Comparison of ENCODE assay signal across 1 cellular context in the genomic region with DNA sequence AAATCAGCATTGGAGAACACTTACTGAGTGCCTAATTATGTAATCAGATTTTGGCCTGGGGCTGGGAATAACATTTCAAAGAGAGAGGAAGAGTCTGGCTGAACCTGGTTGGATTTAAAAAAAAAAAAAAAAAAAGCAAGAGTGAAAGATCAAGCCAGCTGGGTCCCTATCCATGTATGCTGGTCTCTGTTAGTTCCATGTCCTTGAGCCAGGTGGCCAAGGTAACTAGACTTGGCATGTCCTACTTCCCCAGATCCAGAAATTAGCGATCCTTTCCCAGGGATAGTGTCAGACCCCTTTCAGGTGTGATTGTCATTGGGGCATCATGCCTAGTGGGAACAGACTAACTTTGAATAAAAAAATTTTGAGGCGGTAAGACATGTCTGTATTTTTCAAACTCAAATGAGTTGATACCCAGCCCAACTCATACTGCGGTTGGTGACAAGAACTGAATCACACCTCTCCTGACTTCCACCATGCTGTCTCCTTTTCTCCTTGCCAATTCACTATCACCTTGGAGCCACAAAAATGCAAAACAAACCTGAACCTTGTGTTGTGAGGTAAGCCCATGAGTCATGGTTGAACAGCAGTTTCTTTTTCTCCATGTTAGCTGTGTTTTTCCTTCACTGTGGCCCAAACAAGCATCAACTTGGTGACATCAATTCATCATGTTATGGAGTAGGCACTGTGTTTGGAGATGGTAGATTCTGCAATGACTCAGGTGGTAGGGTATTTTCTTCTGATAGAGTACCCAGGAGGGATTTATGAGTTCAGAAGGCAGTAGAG.
TF ChIP-seq lines count a peak whose summit lies in the region.

No MANE protein-coding gene starts in this region.

TF ChIP-seq in H1, 55 proteins besides CTCF, POLR2A, EP300 and RAD21 (continued from another document):
- TF ChIP-seq CBX5 (IDR thresholded peaks at IDR 0.05; ENCODE audit: low read depth, low read length) (no peak), NRF1 (IDR thresholded peaks at IDR 0.05; ENCODE audit: low read depth, low read length) (no peak), EGR1 (IDR thresholded peaks at IDR 0.05; ENCODE audit: borderline replicate concordance, low read depth, low read length) (no peak), RFX5 (IDR thresholded peaks at IDR 0.05; ENCODE audit: borderline replicate concordance, low read depth, low read length) (no peak), CHD1 (IDR thresholded peaks at IDR 0.05; ENCODE audit: low read depth, low read length) (no peak), POLR2AphosphoS5 (IDR thresholded peaks at IDR 0.05; ENCODE audit: low read depth, low read length) (no peak), ASH2L (IDR thresholded peaks at IDR 0.05; ENCODE audit: low read length) (no peak), PHF8 (conservative IDR thresholded peaks at IDR 0.05; ENCODE audit: low read depth, low read length) (no peak), NANOG (IDR thresholded peaks at IDR 0.05; ENCODE audit: insufficient read depth, low read depth, low read length, poor library complexity, severe bottlenecking) (no peak), SP2 (IDR thresholded peaks at IDR 0.05; ENCODE audit: low read length) (no peak), CHD2 (IDR thresholded peaks at IDR 0.05; ENCODE audit: low read length) (no peak)
